Comparison of ENCODE assay signal across 9 cellular contexts in genomic region chr12:57852620-57853509, GRCh38. TPM values are rescaled to one million over a fixed set of nuclear protein-coding genes. Genes with fewer than 3 reads are reported as not detected.
DNase-seq lines count a peak whose midpoint lies in the region; ATAC-seq and TF ChIP-seq lines count a peak whose summit lies in the region.
"Had no signal": no experiment of that assay in that cellular context is flagged by ENCODE, and none has a peak within 500 bp of the region (broad histone marks: within the 10 kb centered on the region; RNA-seq: fewer than 3 reads in every experiment).

No MANE protein-coding gene starts in this region.

- H3K4me3 Mint-ChIP-seq in CD14-positive monocyte (peak overlapping the region; percentile 37 to 70), osteocyte (ENCODE audit: unreplicated experiment) (peak overlapping the region; percentile 44)
- peak overlapping the region; percentile 30 for H3K4me3 Mint-ChIP-seq in activated naive CD8-positive, alpha-beta T cell treated with anti-CD3 and anti-CD28 coated beads, Interleukin-2, amount 10 ng/mL, durations not matched to agents 7 days and 5 days

- TF ChIP-seq CTCF in CD14-positive monocyte (IDR thresholded peaks at IDR 0.05): no peak
- TF ChIP-seq CTCF in left ventricle myocardium inferior (IDR thresholded peaks at IDR 0.05; ENCODE audit: borderline replicate concordance): peak; percentile 41
- TF ChIP-seq CTCF in osteocyte (IDR thresholded peaks at IDR 0.05): no peak

- H3K27me3 ChIP-seq in left ventricle myocardium inferior (ENCODE audit: low read depth): no peaks in the 10 kb centered on the region

- intact Hi-C loops in CD14-positive monocyte (cut with micrococcal nuclease): no loop called here
- intact Hi-C loops in left ventricle myocardium inferior (cut with micrococcal nuclease): no loop called here

- H3K27ac Mint-ChIP-seq in CD14-positive monocyte (no peak overlapping the region), osteocyte (ENCODE audit: unreplicated experiment) (peak overlapping the region; percentile 14)
- H3K27ac Mint-ChIP-seq in activated naive CD8-positive, alpha-beta T cell treated with anti-CD3 and anti-CD28 coated beads, Interleukin-2, amount 10 ng/mL, durations not matched to agents 7 days and 5 days: no peak overlapping the region

- peak overlapping the region; percentile 87 for H3K27ac ChIP-seq in left ventricle myocardium inferior (replicated peaks)

- peak overlapping the region; percentile 67 for H3K4me3 ChIP-seq in left ventricle myocardium inferior

- H3K36me3 Mint-ChIP-seq in CD14-positive monocyte (peaks cover 0 to 17% of the 10 kb centered on the region in 2 donors), osteocyte (ENCODE audit: unreplicated experiment) (no peaks in the 10 kb centered on the region)
- no peaks in the 10 kb centered on the region for H3K36me3 Mint-ChIP-seq in activated naive CD8-positive, alpha-beta T cell treated with anti-CD3 and anti-CD28 coated beads, Interleukin-2, amount 10 ng/mL, durations not matched to agents 7 days and 5 days

- peaks cover 51% of the 10 kb centered on the region for H3K4me1 ChIP-seq in left ventricle myocardium inferior

- POLR2A ChIA-PET in activated naive CD8-positive, alpha-beta T cell treated with anti-CD3 and anti-CD28 coated beads, Interleukin-2, amount 10 ng/mL, durations not matched to agents 7 days and 5 days (lab: Charles Lee): interaction anchor here (0.6 kb wide), 1 partner anchor 93 kb away, joined by 3 read pairs; no protein-coding TSS in a partner anchor

- H3K27me3 Mint-ChIP-seq in CD14-positive monocyte (ENCODE audit: low read depth in 3 of 3) (peaks cover 24 to 42% (median 42%) of the 10 kb centered on the region in 3 donors), osteocyte (ENCODE audit: unreplicated experiment) (peaks cover 13% of the 10 kb centered on the region)
- peaks cover 41% of the 10 kb centered on the region for H3K27me3 Mint-ChIP-seq in activated naive CD8-positive, alpha-beta T cell treated with anti-CD3 and anti-CD28 coated beads, Interleukin-2, amount 10 ng/mL, durations not matched to agents 7 days and 5 days

- H3K9me3 Mint-ChIP-seq in CD14-positive monocyte: peaks cover 0 to 11% (median 6%) of the 10 kb centered on the region in 7 donors
- no peaks in the 10 kb centered on the region for H3K9me3 Mint-ChIP-seq in activated naive CD8-positive, alpha-beta T cell treated with anti-CD3 and anti-CD28 coated beads, Interleukin-2, amount 10 ng/mL, durations not matched to agents 7 days and 5 days
- no peaks in the 10 kb centered on the region for H3K9me3 Mint-ChIP-seq in osteocyte (ENCODE audit: unreplicated experiment)

- H3K36me3 ChIP-seq in left ventricle myocardium inferior: no peaks in the 10 kb centered on the region

- DNase-seq in CD14-positive monocyte (ENCODE audit: low spot score) (no peak), left ventricle myocardium inferior (peak; percentile 56), osteocyte (ENCODE audit: extremely low spot score, unreplicated experiment) (no peak), superior temporal gyrus (ENCODE audit: extremely low spot score) (no peak), DMS 273 (lab: John Stamatoyannopoulos, UW; ENCODE audit: unreplicated experiment) (no peak), dermis blood vessel endothelial cell (no peak), HT-29 (ENCODE audit: low spot score) (no peak)
- DNase-seq in activated naive CD8-positive, alpha-beta T cell treated with anti-CD3 and anti-CD28 coated beads, Interleukin-2, amount 10 ng/mL, durations not matched to agents 7 days and 5 days: no peak
- DNase-seq: NCI-H446 had no signal

- peaks cover 60% of the 10 kb centered on the region for H3K4me1 Mint-ChIP-seq in CD14-positive monocyte
- peaks cover 2% of the 10 kb centered on the region for H3K4me1 Mint-ChIP-seq in activated naive CD8-positive, alpha-beta T cell treated with anti-CD3 and anti-CD28 coated beads, Interleukin-2, amount 10 ng/mL, durations not matched to agents 7 days and 5 days
- H3K4me1 Mint-ChIP-seq in osteocyte (ENCODE audit: unreplicated experiment): peaks cover 20% of the 10 kb centered on the region

- no peak for ATAC-seq in activated naive CD8-positive, alpha-beta T cell treated with anti-CD3 and anti-CD28 coated beads, Interleukin-2, amount 10 ng/mL, durations not matched to agents 7 days and 5 days (ENCODE audit: low read depth)

- no peaks in the 10 kb centered on the region for H3K9me3 ChIP-seq in left ventricle myocardium inferior (replicated peaks)

RNA-seq across cellular contexts. Expression of gene CTDSP2, which starts 6.3 kb away (rescaled TPM):
- 10 to 100 TPM; 59.1 to 70.2 TPM for polyA plus RNA-seq in CD14-positive monocyte
- total RNA-seq in activated naive CD8-positive, alpha-beta T cell treated with anti-CD3 and anti-CD28 coated beads, Interleukin-2, amount 10 ng/mL, durations not matched to agents 7 days and 5 days: 100 to 1,000 TPM; 161 TPM
- 82.6 TPM for total RNA-seq in left ventricle myocardium inferior
- total RNA-seq in osteocyte: 171 and 179 TPM in 2 replicates
- total RNA-seq in dermis blood vessel endothelial cell: 85.4 and 140 TPM in 2 replicates
- 38.5 and 40.7 TPM in 2 replicates for total RNA-seq in HT-29 (2014; rRNA removed; shearing (Covaris generic))

RNA-seq across cellular contexts. Expression of gene AVIL, which starts 34.3 kb away (rescaled TPM):
- under 1 TPM in 1 of 2 donors, not detected in 1; 0.11 TPM for polyA plus RNA-seq in CD14-positive monocyte
- 1 to 10 TPM; 5.0 to 7.1 TPM for total RNA-seq in activated naive CD8-positive, alpha-beta T cell treated with anti-CD3 and anti-CD28 coated beads, Interleukin-2, amount 10 ng/mL, durations not matched to agents 7 days and 5 days
- total RNA-seq in left ventricle myocardium inferior (2.1 TPM), osteocyte (4.7 and 6.0 TPM in 2 replicates), dermis blood vessel endothelial cell (2.7 and 4.4 TPM in 2 replicates)
- 0.73 and 1.5 TPM in 2 replicates for total RNA-seq in HT-29 (2014; rRNA removed; shearing (Covaris generic))
